Comparison of ENCODE assay signal across 8 cellular contexts in genomic region chr3:161069441-161070251, GRCh38. TPM values are rescaled to one million over a fixed set of nuclear protein-coding genes. Genes with fewer than 3 reads are reported as not detected.
DNase-seq lines count a peak whose midpoint lies in the region; ATAC-seq and TF ChIP-seq lines count a peak whose summit lies in the region.

No MANE protein-coding gene starts in this region.

- H3K79me2 ChIP-seq in SK-N-SH (ENCODE audit: insufficient read depth): no peaks in the 10 kb centered on the region
- H3K79me2 ChIP-seq in Karpas-422 (ENCODE audit: low read length): no peaks in the 10 kb centered on the region

- peaks cover 4% of the 10 kb centered on the region; the same call in 1 of the 2 replicates for H3K27me3 ChIP-seq in SK-N-SH (ENCODE audit: insufficient read depth)
- H3K27me3 ChIP-seq in Karpas-422 (ENCODE audit: low read length): no peaks in the 10 kb centered on the region

- TF ChIP-seq CTCF in SK-N-SH (IDR thresholded peaks at IDR 0.05) (no peak), foreskin fibroblast (IDR thresholded peaks at IDR 0.05; ENCODE audit: low read depth, low read length) (no peak)

- H3K4me3 ChIP-seq in SK-N-SH (ENCODE audit: low read depth in 2 of 2, low read length in 1 of 2) (no peak overlapping the region), foreskin fibroblast (ENCODE audit: low read depth in 1 of 2, low read length in 2 of 2) (no peak overlapping the region), Karpas-422 (ENCODE audit: low read length) (no peak overlapping the region)

- H3K9me3 ChIP-seq in SK-N-SH (no peaks in the 10 kb centered on the region), Karpas-422 (ENCODE audit: low read length) (no peaks in the 10 kb centered on the region)

- peak overlapping the region; percentile 31 for H3K4me2 ChIP-seq in SK-N-SH
- H3K4me2 ChIP-seq in Karpas-422 (ENCODE audit: low read depth, low read length, poor library complexity, severe bottlenecking): no peak overlapping the region

- no peak for TF ChIP-seq RAD21 in SK-N-SH (IDR thresholded peaks at IDR 0.05; ENCODE audit: low read length)

- no peak for TF ChIP-seq EP300 in SK-N-SH (IDR thresholded peaks at IDR 0.05; ENCODE audit: borderline replicate concordance in 1 of 2, low read depth in 1 of 2, low read length in 1 of 2)

- peak; percentile 97 for ATAC-seq in GM21367 (IDR thresholded peaks at IDR 0.05; ENCODE audit: unreplicated experiment)
- peak; percentile 89 for ATAC-seq in HG03520 (IDR thresholded peaks at IDR 0.05; ENCODE audit: unreplicated experiment)

- peaks cover 8% of the 10 kb centered on the region for H3F3A ChIP-seq in SK-N-SH (replicated peaks; ENCODE audit: insufficient read depth)

- no peak overlapping the region; the same call in 1 of the 2 replicates for H2AFZ ChIP-seq in SK-N-SH (ENCODE audit: low read depth)
- no peak overlapping the region for H2AFZ ChIP-seq in Karpas-422 (ENCODE audit: low read length)

- H3K9me2 ChIP-seq in SK-N-SH (no peaks in the 10 kb centered on the region), Karpas-422 (replicated peaks; ENCODE audit: insufficient read depth, low read length) (no peaks in the 10 kb centered on the region)

- H3K27ac ChIP-seq in SK-N-SH (ENCODE audit: low read depth in 2 of 2, low read length in 1 of 2) (0 out of 4 replicates have a peak overlapping the region, but pooled peaks of 1 of the 2 experiments have one; percentile 29), Karpas-422 (ENCODE audit: low read length) (no peak overlapping the region)

- H3K4me1 ChIP-seq in SK-N-SH (ENCODE audit: control insufficient read depth in 1 of 2, insufficient read depth in 2 of 2, low read depth in 1 of 2, low read length in 1 of 2): no peaks in the 10 kb centered on the region; a peak in 1 of 4 replicates
- no peaks in the 10 kb centered on the region for H3K4me1 ChIP-seq in Karpas-422 (ENCODE audit: low read length)

- DNase-seq in GM04503 (ENCODE audit: low read depth) (peak; percentile 20), SK-N-SH (no peak), foreskin fibroblast (peak; percentile 74 to 87), superior temporal gyrus (ENCODE audit: extremely low spot score) (peak; percentile 68), Karpas-422 (no peak)
- no peak for DNase-seq in activated CD4-positive, alpha-beta T cell treated with anti-CD3 and anti-CD28 coated beads for 1 hour

- CTCF ChIA-PET in SK-N-SH (lab: Yijun Ruan, JAX): no interaction called here

- POLR2A ChIA-PET in SK-N-SH (lab: Yijun Ruan, JAX): no interaction called here

- H3K36me3 ChIP-seq in SK-N-SH (replicated peaks in 1 of 2; ENCODE audit: control insufficient read depth in 1 of 2, insufficient read depth in 2 of 2, low read length in 1 of 2) (no peaks in the 10 kb centered on the region), Karpas-422 (ENCODE audit: insufficient read depth, low read length) (no peaks in the 10 kb centered on the region)

- H3K9ac ChIP-seq in SK-N-SH (no peak overlapping the region), Karpas-422 (ENCODE audit: low read length) (no peak overlapping the region)

- 48% methylated on average over 5 of the region's 5 CpGs for WGBS in SK-N-SH (ENCODE audit: low lambda C conversion rate)

- H4K20me1 ChIP-seq in SK-N-SH (ENCODE audit: insufficient read depth): no peaks in the 10 kb centered on the region
- H4K20me1 ChIP-seq in Karpas-422 (ENCODE audit: insufficient read depth, low read depth, low read length): no peaks in the 10 kb centered on the region

TF ChIP-seq in SK-N-SH, 30 proteins besides CTCF, POLR2A, EP300 and RAD21:
- TF ChIP-seq TCF12 (IDR thresholded peaks at IDR 0.05) (peak; percentile 22; the same call in 1 of the 2 replicates), YY1 (IDR thresholded peaks at IDR 0.05; ENCODE audit: low read depth) (no peak), FOSL2 (IDR thresholded peaks at IDR 0.05; ENCODE audit: borderline replicate concordance, low read depth) (peak; percentile 36; the same call in 1 of the 2 replicates), ELF1 (IDR thresholded peaks at IDR 0.05) (no peak)
TF ChIP-seq in SK-N-SH: peak in this region for 2.

RNA-seq across cellular contexts. Expression of gene B3GALNT1, which starts 35.5 kb away (rescaled TPM):
- polyA plus RNA-seq in SK-N-SH (2012; rRNA removed): 0.15 and 0.32 TPM in 2 replicates
- 0.41 and 0.46 TPM in 2 replicates for polyA plus RNA-seq in SK-N-SH (2012; cell fraction: cytosol; rRNA removed)
- polyA plus RNA-seq in SK-N-SH (2012; cell fraction: nucleus; rRNA removed): 0.09 and 0.38 TPM in 2 replicates
- total RNA-seq in Karpas-422 (2014; rRNA removed; shearing (Covaris generic); ENCODE audit: low replicate concordance): 5.7 and 6.4 TPM in 2 replicates

Comparison
In these comparisons a context has a peak if more than half of its experiments do, and no peak if none do; other contexts are left out.
1. DNase-seq: peak in GM04503 (single experiment), foreskin fibroblast (2 of 2) and superior temporal gyrus (single experiment); none in SK-N-SH (single experiment), activated CD4-positive, alpha-beta T cell treated with anti-CD3 and anti-CD28 coated beads for 1 hour (single experiment) and Karpas-422 (single experiment).